Comparison of ENCODE assay signal across 27 cellular contexts in the genomic region with DNA sequence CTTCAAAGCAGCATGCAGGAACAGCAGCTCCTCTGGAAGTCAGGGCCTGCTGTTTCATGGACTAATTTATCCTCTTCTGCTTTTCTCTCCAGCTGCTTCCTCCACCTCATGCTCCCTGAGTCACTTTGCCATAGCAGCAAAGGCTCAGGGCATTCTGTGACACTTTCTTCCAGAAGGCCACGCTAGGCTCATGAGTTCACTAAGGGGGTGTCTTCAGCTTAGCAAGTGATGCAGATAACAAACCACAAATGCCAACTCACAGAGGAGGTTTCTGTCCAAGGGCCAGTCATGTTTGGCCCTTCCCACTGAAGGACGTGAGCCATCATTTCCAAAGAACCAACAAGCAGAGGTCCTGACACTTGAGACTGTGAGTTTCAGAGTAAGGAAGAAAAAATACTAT.
DNase-seq lines count a peak whose midpoint lies in the region; ATAC-seq, FAIRE-seq and TF ChIP-seq lines count a peak whose summit lies in the region.
"Had no signal": no experiment of that assay in that cellular context is flagged by ENCODE, and none has a peak within 500 bp of the region (broad histone marks: within the 10 kb centered on the region; RNA-seq: fewer than 3 reads in every experiment).

No MANE protein-coding gene starts in this region.

- H3K27ac ChIP-seq in astrocyte (ENCODE audit: low read depth, low read length), result no peak overlapping the region
- H3K27ac ChIP-seq: brain microvascular endothelial cell, esophagus squamous epithelium, left ventricle myocardium inferior, psoas muscle, transverse colon had no signal

- H3K4me3 Mint-ChIP-seq in astrocyte (ENCODE audit: unreplicated experiment), result no peak overlapping the region
- H3K4me3 Mint-ChIP-seq: activated T-helper 17 cell treated with anti-CD3 and anti-CD28 coated beads, Interleukin-2, amount 50 U/mL, for 72 hours; CD8-positive, alpha-beta memory T cell; effector memory CD8-positive, alpha-beta T cell; stimulated activated naive CD8-positive, alpha-beta T cell treated with anti-CD3 and anti-CD28 coated beads, Interleukin-15, Interleukin-2, amounts not matched to agents 100 ng/mL and 50 ng/mL, for 24 hours had no signal

- no peaks in the 10 kb centered on the region for H3K27me3 Mint-ChIP-seq in astrocyte (ENCODE audit: low read depth, unreplicated experiment)
- H3K27me3 Mint-ChIP-seq: activated T-helper 17 cell treated with anti-CD3 and anti-CD28 coated beads, Interleukin-2, amount 50 U/mL, for 72 hours; CD8-positive, alpha-beta memory T cell; effector memory CD8-positive, alpha-beta T cell; stimulated activated naive CD8-positive, alpha-beta T cell treated with anti-CD3 and anti-CD28 coated beads, Interleukin-15, Interleukin-2, amounts not matched to agents 100 ng/mL and 50 ng/mL, for 24 hours had no signal

- TF ChIP-seq CTCF in astrocyte (IDR thresholded peaks at IDR 0.05; ENCODE audit: insufficient read depth, low read depth, low read length), result no peak

- H3K27ac Mint-ChIP-seq in astrocyte (ENCODE audit: unreplicated experiment), result no peak overlapping the region
- H3K27ac Mint-ChIP-seq: activated T-helper 17 cell treated with anti-CD3 and anti-CD28 coated beads, Interleukin-2, amount 50 U/mL, for 72 hours; CD8-positive, alpha-beta memory T cell; effector memory CD8-positive, alpha-beta T cell; stimulated activated naive CD8-positive, alpha-beta T cell treated with anti-CD3 and anti-CD28 coated beads, Interleukin-15, Interleukin-2, amounts not matched to agents 100 ng/mL and 50 ng/mL, for 24 hours had no signal

- H3K4me3 ChIP-seq in astrocyte (ENCODE audit: insufficient read depth, low read depth, low read length) (no peak overlapping the region), H7 (ENCODE audit: insufficient read depth, low read depth, low read length) (no peak overlapping the region)
- H3K4me3 ChIP-seq: esophagus squamous epithelium, left ventricle myocardium inferior, psoas muscle, transverse colon had no signal

- ATAC-seq in GM21515 (IDR thresholded peaks at IDR 0.05; ENCODE audit: unreplicated experiment), result no peak
- ATAC-seq: activated T-helper 17 cell treated with anti-CD3 and anti-CD28 coated beads, Interleukin-2, amount 50 U/mL, for 72 hours; effector memory CD8-positive, alpha-beta T cell; Panc1; psoas muscle had no signal

- peaks cover 1% of the 10 kb centered on the region for H3K9me3 Mint-ChIP-seq in astrocyte (ENCODE audit: unreplicated experiment)

- H3K36me3 ChIP-seq in astrocyte (ENCODE audit: insufficient read depth, low read length), result no peaks in the 10 kb centered on the region
- H3K36me3 ChIP-seq in H7 (replicated peaks; ENCODE audit: control insufficient read depth, insufficient read depth, low read length), result no peaks in the 10 kb centered on the region
- H3K36me3 ChIP-seq: brain microvascular endothelial cell, esophagus squamous epithelium, left ventricle myocardium inferior, transverse colon had no signal

- H3K27me3 ChIP-seq in astrocyte (ENCODE audit: insufficient read depth, low read length), result no peaks in the 10 kb centered on the region
- H3K27me3 ChIP-seq in H7 (ENCODE audit: control insufficient read depth, insufficient read depth, low read length), result no peaks in the 10 kb centered on the region
- H3K27me3 ChIP-seq: brain microvascular endothelial cell, esophagus squamous epithelium, transverse colon had no signal

- peaks cover 8% of the 10 kb centered on the region for H3K4me1 Mint-ChIP-seq in astrocyte (ENCODE audit: low read depth, unreplicated experiment)
- H3K4me1 Mint-ChIP-seq: activated T-helper 17 cell treated with anti-CD3 and anti-CD28 coated beads, Interleukin-2, amount 50 U/mL, for 72 hours; CD8-positive, alpha-beta memory T cell had no signal

- H2AFZ ChIP-seq in astrocyte (ENCODE audit: low read depth, low read length), result no peak overlapping the region

- no peaks in the 10 kb centered on the region for H3K79me2 ChIP-seq in astrocyte (ENCODE audit: insufficient read depth, low read length)

- no peak for FAIRE-seq in astrocyte (lab: Jason Lieb, UNC)
- FAIRE-seq: colon, GM12892, H1, small intestine had no signal

- H4K20me1 ChIP-seq in astrocyte (ENCODE audit: insufficient read depth, low read length), result no peaks in the 10 kb centered on the region

- H3K9me3 ChIP-seq in astrocyte (ENCODE audit: insufficient read depth, low read depth, low read length), result no peaks in the 10 kb centered on the region
- H3K9me3 ChIP-seq: esophagus squamous epithelium, left ventricle myocardium inferior, psoas muscle, transverse colon had no signal

- H3K4me2 ChIP-seq in astrocyte (ENCODE audit: low read length), result no peak overlapping the region

- H3K4me1 ChIP-seq in astrocyte (ENCODE audit: insufficient read depth, low read length), result no peaks in the 10 kb centered on the region
- H3K4me1 ChIP-seq: esophagus squamous epithelium, left ventricle myocardium inferior, psoas muscle, transverse colon had no signal

- DNase-seq in stimulated activated CD4-positive, alpha-beta T cell treated with anti-CD3 and anti-CD28 coated beads, Interleukin-1b, Interleukin-23, amount 100 ng/mL, for 48 hours, result peak; percentile 2
- DNase-seq in stimulated activated CD4-positive, alpha-beta T cell treated with anti-CD3 and anti-CD28 coated beads, Interleukin-4, amount 100 ng/mL, for 1 hour, result no peak
- DNase-seq in MV-4-11 (lab: John Stamatoyannopoulos, UW) (peak; percentile 51), astrocyte (ENCODE audit: low read depth) (peak; percentile 8), stromal cell of bone marrow (ENCODE audit: low read depth) (peak; percentile 21), H7 (no peak), putamen (ENCODE audit: low spot score) (no peak)
- DNase-seq: activated CD4-positive, alpha-beta T cell treated with anti-CD3 and anti-CD28 coated beads for 1 hour; brain microvascular endothelial cell; CD8-positive, alpha-beta memory T cell; effector memory CD8-positive, alpha-beta T cell; esophagus squamous epithelium; left ventricle myocardium inferior; NCI-H1417 treated with DMSO at 0.1 percent for 48 hours; NCI-H2171 treated with DMSO at 0.1 percent for 48 hours; NCI-H748 treated with DMSO at 0.1 percent for 48 hours; psoas muscle; small intestine; stimulated activated CD4-positive, alpha-beta T cell treated with anti-CD3 and anti-CD28 coated beads, Interleukin-2, amount 100 ng/mL, for 48 hours; transverse colon had no signal

- no peak overlapping the region for H3K9ac ChIP-seq in astrocyte (ENCODE audit: low read length)

- no peaks in the 10 kb centered on the region for H3K36me3 Mint-ChIP-seq in astrocyte (ENCODE audit: low read depth, unreplicated experiment)

Comparison
In these comparisons a context has a peak if more than half of its experiments do, and no peak if none do; other contexts are left out.
1. DNase-seq: peak in stimulated activated CD4-positive, alpha-beta T cell treated with anti-CD3 and anti-CD28 coated beads, Interleukin-1b, Interleukin-23, amount 100 ng/mL, for 48 hours (single experiment), MV-4-11 (single experiment), astrocyte (single experiment) and stromal cell of bone marrow (single experiment); none in stimulated activated CD4-positive, alpha-beta T cell treated with anti-CD3 and anti-CD28 coated beads, Interleukin-4, amount 100 ng/mL, for 1 hour (single experiment), H7 (single experiment) and putamen (single experiment).